11 cellular contexts compared by ENCODE assay signal in genomic region chr18:6781846-6782245, GRCh38. TPM values are rescaled to one million over a fixed set of nuclear protein-coding genes. Genes with fewer than 3 reads are reported as not detected.
DNase-seq lines count a peak whose midpoint lies in the region; ATAC-seq and TF ChIP-seq lines count a peak whose summit lies in the region.
"Had no signal": no experiment of that assay in that cellular context is flagged by ENCODE, and none has a peak within 500 bp of the region (broad histone marks: within the 10 kb centered on the region; RNA-seq: fewer than 3 reads in every experiment).

No MANE protein-coding gene starts in this region.

- H3K36me3 ChIP-seq in lower lobe of right lung, result no peaks in the 10 kb centered on the region
- H3K36me3 ChIP-seq in thyroid gland, result no peaks in the 10 kb centered on the region
- H3K36me3 ChIP-seq in H7 (replicated peaks; ENCODE audit: control insufficient read depth, insufficient read depth, low read length), result no peaks in the 10 kb centered on the region

- H3K4me1 Mint-ChIP-seq in activated CD4-positive, alpha-beta memory T cell treated with anti-CD3 and anti-CD28 coated beads, Interleukin-2, amount 10 ng/mL, durations not matched to agents 7 days and 5 days, result no peaks in the 10 kb centered on the region

- H3K27me3 Mint-ChIP-seq in activated CD4-positive, alpha-beta memory T cell treated with anti-CD3 and anti-CD28 coated beads, Interleukin-2, amount 10 ng/mL, durations not matched to agents 7 days and 5 days, result no peaks in the 10 kb centered on the region
- H3K27me3 Mint-ChIP-seq: activated naive CD8-positive, alpha-beta T cell had no signal

- no peak for TF ChIP-seq POLR2A in thyroid gland (IDR thresholded peaks at IDR 0.05)

- peak overlapping the region; percentile 66 for H3K27ac ChIP-seq in lower lobe of right lung
- peak overlapping the region in 2 of 3 donors; percentile 49 to 64 for H3K27ac ChIP-seq in thyroid gland

- POLR2A ChIA-PET in activated CD4-positive, alpha-beta memory T cell treated with anti-CD3 and anti-CD28 coated beads, Interleukin-2, amount 10 ng/mL, durations not matched to agents 7 days and 5 days (lab: Charles Lee), result no interaction called here

- peaks cover 13% of the 10 kb centered on the region for H3K4me1 ChIP-seq in lower lobe of right lung
- peaks cover 11 to 12% of the 10 kb centered on the region in 2 donors for H3K4me1 ChIP-seq in thyroid gland

- TF ChIP-seq CTCF in lower lobe of right lung (IDR thresholded peaks at IDR 0.05), result no peak
- TF ChIP-seq CTCF in thyroid gland (IDR thresholded peaks at IDR 0.05), result no peak

- H3K9me3 ChIP-seq in lower lobe of right lung (no peaks in the 10 kb centered on the region), thyroid gland (no peaks in the 10 kb centered on the region)

- intact Hi-C loops in lower lobe of right lung (cut with DNase I) (no loop called here), thyroid gland (cut with DNase I) (no loop called here)

- H3K36me3 Mint-ChIP-seq in activated CD4-positive, alpha-beta memory T cell treated with anti-CD3 and anti-CD28 coated beads, Interleukin-2, amount 10 ng/mL, durations not matched to agents 7 days and 5 days (ENCODE audit: low read depth), result no peaks in the 10 kb centered on the region
- H3K36me3 Mint-ChIP-seq: activated naive CD8-positive, alpha-beta T cell had no signal

- DNase-seq in LHCN-M2 (ENCODE audit: low read depth) (peak; percentile 79), dedifferentiated amniotic fluid mesenchymal stem cell (ENCODE audit: extremely low spot score) (peak; percentile 33), lower lobe of right lung (no peak), thyroid gland (no peak), NCI-H187 treated with DMSO at 0.1 percent for 48 hours (lab: John Stamatoyannopoulos, UW) (no peak), H7 (no peak), NCI-H2029 treated with DMSO at 0.1 percent for 48 hours (lab: John Stamatoyannopoulos, UW) (no peak)
- no peak for DNase-seq in activated CD4-positive, alpha-beta memory T cell treated with anti-CD3 and anti-CD28 coated beads, Interleukin-2, amount 10 ng/mL, durations not matched to agents 7 days and 5 days
- DNase-seq: activated CD4-positive, alpha-beta T cell treated with anti-CD3 and anti-CD28 coated beads for 48 hours had no signal

- peaks cover 20% of the 10 kb centered on the region for H3K9me3 Mint-ChIP-seq in activated CD4-positive, alpha-beta memory T cell treated with anti-CD3 and anti-CD28 coated beads, Interleukin-2, amount 10 ng/mL, durations not matched to agents 7 days and 5 days

- H3K27me3 ChIP-seq in lower lobe of right lung (ENCODE audit: low read depth), result no peaks in the 10 kb centered on the region
- H3K27me3 ChIP-seq in thyroid gland, result no peaks in the 10 kb centered on the region
- no peaks in the 10 kb centered on the region for H3K27me3 ChIP-seq in H7 (ENCODE audit: control insufficient read depth, insufficient read depth, low read length)

- H3K27ac Mint-ChIP-seq in activated CD4-positive, alpha-beta memory T cell treated with anti-CD3 and anti-CD28 coated beads, Interleukin-2, amount 10 ng/mL, durations not matched to agents 7 days and 5 days, result no peak overlapping the region
- H3K27ac Mint-ChIP-seq: activated naive CD8-positive, alpha-beta T cell had no signal

- peak; percentile 24 to 57 for ATAC-seq in lower lobe of right lung
- ATAC-seq: Panc1 had no signal

- H3K4me3 Mint-ChIP-seq in activated CD4-positive, alpha-beta memory T cell treated with anti-CD3 and anti-CD28 coated beads, Interleukin-2, amount 10 ng/mL, durations not matched to agents 7 days and 5 days, result no peak overlapping the region
- H3K4me3 Mint-ChIP-seq: activated naive CD8-positive, alpha-beta T cell had no signal

- CTCF ChIA-PET in activated CD4-positive, alpha-beta memory T cell treated with anti-CD3 and anti-CD28 coated beads, Interleukin-2, amount 10 ng/mL, durations not matched to agents 7 days and 5 days (lab: Charles Lee), result no interaction called here

- H3K4me3 ChIP-seq in lower lobe of right lung (no peak overlapping the region), thyroid gland (replicated peaks in 1 of 3) (no peak overlapping the region), H7 (ENCODE audit: insufficient read depth, low read depth, low read length) (no peak overlapping the region)

RNA-seq across cellular contexts. Expression of gene ARHGAP28, which starts 52.3 kb away (rescaled TPM):
- 6.2 and 15.5 TPM in 2 replicates for total RNA-seq in LHCN-M2 (2014; rRNA removed)
- polyA plus RNA-seq in LHCN-M2 (2012), result 4.0 TPM
- total RNA-seq in lower lobe of right lung, result 13.1 TPM
- 10 to 100 TPM in 2 of 4 donors, 1 to 10 TPM in 2; 2.8 to 26.5 (median 9.1) TPM for total RNA-seq in thyroid gland
- 24.5 and 32.3 TPM in 2 replicates for total RNA-seq in H7 (2014; rRNA removed; shearing (Covaris generic))
- total RNA-seq in activated CD4-positive, alpha-beta memory T cell treated with anti-CD3 and anti-CD28 coated beads, Interleukin-2, amount 10 ng/mL, durations not matched to agents 7 days and 5 days, result not detected

Comparison
In these comparisons a context has a peak if more than half of its experiments do, and no peak if none do; other contexts are left out.
1. DNase-seq: peak in LHCN-M2 (single experiment) and dedifferentiated amniotic fluid mesenchymal stem cell (single experiment); none in lower lobe of right lung (single experiment), thyroid gland (0 of 2), NCI-H187 treated with DMSO at 0.1 percent for 48 hours (single experiment), H7 (single experiment), NCI-H2029 treated with DMSO at 0.1 percent for 48 hours (single experiment) and activated CD4-positive, alpha-beta memory T cell treated with anti-CD3 and anti-CD28 coated beads, Interleukin-2, amount 10 ng/mL, durations not matched to agents 7 days and 5 days (single experiment).